In the genomic region with DNA sequence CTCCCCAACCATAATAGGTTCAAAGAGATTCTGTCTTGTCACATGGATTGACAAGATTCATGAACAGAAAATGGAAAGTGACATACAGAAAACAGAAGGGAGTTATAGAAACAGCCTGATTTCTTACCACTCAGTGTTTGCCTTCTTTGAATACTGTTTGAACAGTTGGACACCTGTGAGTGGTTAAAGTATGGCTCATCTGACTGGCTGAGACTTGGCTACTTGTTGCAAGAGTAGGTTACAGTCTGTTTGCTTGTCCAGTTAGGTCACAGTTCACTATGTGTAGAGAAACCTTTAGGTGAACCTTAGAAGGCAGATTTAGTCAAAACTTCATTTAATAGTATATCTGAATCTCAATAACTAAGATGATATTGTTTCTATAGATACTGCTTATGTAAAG, we compare ENCODE assay signal across 23 cellular contexts.
DNase-seq lines count a peak whose midpoint lies in the region; ATAC-seq, FAIRE-seq and TF ChIP-seq lines count a peak whose summit lies in the region.
"Had no signal": no experiment of that assay in that cellular context is flagged by ENCODE, and none has a peak within 500 bp of the region (broad histone marks: within the 10 kb centered on the region; RNA-seq: fewer than 3 reads in every experiment).

No MANE protein-coding gene starts in this region.

- dilution Hi-C loops in endothelial cell of umbilical vein (cut with MboI; ENCODE audit: extremely low pct_ligation_motif_present, low sequenced_read_pairs), result no loop called here

- no peaks in the 10 kb centered on the region for H3K36me3 ChIP-seq in endothelial cell of umbilical vein (ENCODE audit: control insufficient read depth in 2 of 2, extremely low read depth in 1 of 2, insufficient read depth in 2 of 2, low read length in 2 of 2)
- no peaks in the 10 kb centered on the region for H3K36me3 ChIP-seq in pancreas
- H3K36me3 ChIP-seq: BE2C had no signal

- H3K4me2 ChIP-seq in endothelial cell of umbilical vein (ENCODE audit: insufficient read depth, low read length), result no peak overlapping the region

- no peak overlapping the region for H2AFZ ChIP-seq in endothelial cell of umbilical vein (ENCODE audit: low read depth, low read length)

- POLR2A ChIA-PET in endothelial cell of umbilical vein (lab: Charles Lee), result no interaction called here

- H3K27me3 ChIP-seq in endothelial cell of umbilical vein (ENCODE audit: control insufficient read depth in 2 of 2, insufficient read depth in 2 of 2, low read length in 2 of 2), result no peaks in the 10 kb centered on the region
- H3K27me3 ChIP-seq in pancreas, result no peaks in the 10 kb centered on the region
- H3K27me3 ChIP-seq: BE2C had no signal

- H3K9me1 ChIP-seq in endothelial cell of umbilical vein (replicated peaks; ENCODE audit: control insufficient read depth, extremely low read depth, insufficient read depth, low read length), result no peaks in the 10 kb centered on the region

- no peaks in the 10 kb centered on the region for H3K79me2 ChIP-seq in endothelial cell of umbilical vein (ENCODE audit: control insufficient read depth, insufficient read depth, low read length)

- TF ChIP-seq CTCF in endothelial cell of umbilical vein (IDR thresholded peaks at IDR 0.05; ENCODE audit: extremely low read depth in 1 of 2, insufficient read depth in 1 of 2, low read depth in 1 of 2, low read length in 2 of 2) (no peak), pancreas (IDR thresholded peaks at IDR 0.05) (no peak)

- no TSS peak for BruUV-seq in endothelial cell of umbilical vein (replicated peaks; lab: Mats Ljungman, UMichigan)

- TF ChIP-seq POLR2A in endothelial cell of umbilical vein (IDR thresholded peaks at IDR 0.05; ENCODE audit: low read depth, low read length), result no peak
- TF ChIP-seq POLR2A in GM18505 (IDR thresholded peaks at IDR 0.05; ENCODE audit: borderline replicate concordance, extremely low read depth, insufficient read depth, insufficient read length), result no peak

- H3K9ac ChIP-seq in endothelial cell of umbilical vein (replicated peaks; ENCODE audit: extremely low read depth, insufficient read depth, low read length), result no peak overlapping the region

- H3K9me3 ChIP-seq in endothelial cell of umbilical vein (replicated peaks; ENCODE audit: control insufficient read depth, insufficient read depth, low read length) (no peaks in the 10 kb centered on the region), pancreas (no peaks in the 10 kb centered on the region)
- H3K9me3 ChIP-seq: BE2C had no signal

- H3K4me1 ChIP-seq in endothelial cell of umbilical vein (ENCODE audit: control insufficient read depth, extremely low read depth, insufficient read depth, low read length) (no peaks in the 10 kb centered on the region), pancreas (peaks cover 0 to 3% (median 0%) of the 10 kb centered on the region in 3 donors)
- H3K4me1 ChIP-seq: BE2C had no signal

- ATAC-seq in pancreas (peak in 3 of 4 donors; percentile 35 to 62 (median 42)), GM18505 (IDR thresholded peaks at IDR 0.05; ENCODE audit: unreplicated experiment) (no peak), HG03280 (IDR thresholded peaks at IDR 0.05; ENCODE audit: unreplicated experiment) (no peak)

- DNase-seq in DMS53 treated with DMSO at 0.1 percent for 48 hours (lab: John Stamatoyannopoulos, UW; ENCODE audit: unreplicated experiment), result peak; percentile 34
- DNase-seq in HuH-7 (ENCODE audit: low spot score), result peak; percentile 8
- DNase-seq in endothelial cell of umbilical vein (ENCODE audit: low read depth, low spot score), result no peak
- no peak for DNase-seq in pancreas
- DNase-seq in posterior cingulate gyrus, result no peak
- DNase-seq: ACHN; BE2C; C1 segment of cervical spinal cord; CD4-positive, CD25-positive, alpha-beta regulatory T cell; CD8-positive, alpha-beta memory T cell; DMS153; DND-41; GOT3; H7; Kasumi-1; KG1 had no signal

- intact Hi-C loops in endothelial cell of umbilical vein (cut with micrococcal nuclease) (no loop called here), pancreas (cut with DNase I) (no loop called here), posterior cingulate gyrus (cut with DNase I) (no loop called here)

- peak; percentile 44 for FAIRE-seq in endothelial cell of umbilical vein (lab: Jason Lieb, UNC)
- no peak for FAIRE-seq in pancreas (lab: Jason Lieb, UNC)
- FAIRE-seq: G401.6, GM12891, GM18507, HTR-8/SVneo had no signal

- CTCF ChIA-PET in endothelial cell of umbilical vein (lab: Charles Lee), result no interaction called here

- no peak overlapping the region for H3K27ac ChIP-seq in endothelial cell of umbilical vein (ENCODE audit: insufficient read depth, low read depth, low read length)
- no peak overlapping the region for H3K27ac ChIP-seq in pancreas
- H3K27ac ChIP-seq: HL-60 had no signal

- no peak overlapping the region for H3K4me3 ChIP-seq in endothelial cell of umbilical vein (replicated peaks in 1 of 3; ENCODE audit: insufficient read depth in 1 of 3, low read depth in 1 of 3, low read length in 3 of 3)
- H3K4me3 ChIP-seq in pancreas, result no peak overlapping the region

- no peaks in the 10 kb centered on the region for H4K20me1 ChIP-seq in endothelial cell of umbilical vein (replicated peaks; ENCODE audit: control insufficient read depth, extremely low read depth, insufficient read depth, low read length)

TF ChIP-seq in endothelial cell of umbilical vein, 7 proteins besides CTCF, POLR2A, EP300 and RAD21:
- TF ChIP-seq EZH2 (IDR thresholded peaks at IDR 0.05; ENCODE audit: borderline replicate concordance, low read depth, low read length, severe bottlenecking), result no peak
- TF ChIP-seq JUN (IDR thresholded peaks at IDR 0.05; ENCODE audit: borderline replicate concordance, insufficient read depth, insufficient read length, low read depth), result no peak
- TF ChIP-seq FOS (IDR thresholded peaks at IDR 0.05; ENCODE audit: borderline replicate concordance, insufficient read depth, low read length), result no peak
- no peak for TF ChIP-seq GATA2 (IDR thresholded peaks at IDR 0.05; ENCODE audit: insufficient read depth, insufficient read length, low read depth, low read length)
- TF ChIP-seq POLR2AphosphoS5 (IDR thresholded peaks at IDR 0.05; ENCODE audit: insufficient read depth, low read depth, low read length), result no peak
- no peak for TF ChIP-seq MAX (IDR thresholded peaks at IDR 0.05; ENCODE audit: insufficient read depth, insufficient read length)
- TF ChIP-seq MYC (IDR thresholded peaks at IDR 0.05; ENCODE audit: low read depth, low read length), result no peak

Comparison
In these comparisons a context has a peak if more than half of its experiments do, and no peak if none do; other contexts are left out.
1. DNase-seq: peak in DMS53 treated with DMSO at 0.1 percent for 48 hours (single experiment) and HuH-7 (single experiment); none in endothelial cell of umbilical vein (single experiment), pancreas (0 of 6) and posterior cingulate gyrus (0 of 10).
2. ATAC-seq: peak in pancreas (3 of 4); none in GM18505 (single experiment) and HG03280 (single experiment).